In genomic region chr7:72879079-72879736, GRCh38 we compare ENCODE assay signal across 1 cellular context.
A peak's percentile ranks its signal among the peaks of the same experiment; 100 is the strongest.
TF ChIP-seq lines count a peak whose summit lies in the region.

No MANE protein-coding gene starts in this region.

TF ChIP-seq in HepG2, 621 proteins besides CTCF, POLR2A, EP300 and RAD21 (continued from another document and continues in another):
- TF ChIP-seq ZNF710 (CRISPR knock-in tag; IDR thresholded peaks at IDR 0.05; ENCODE audit: borderline replicate concordance) (peak; percentile 78; the same call in 1 of the 2 replicates), UBTF (CRISPR knock-in tag; IDR thresholded peaks at IDR 0.05) (peak; percentile 90), GFI1 (CRISPR knock-in tag; IDR thresholded peaks at IDR 0.05; ENCODE audit: borderline replicate concordance) (0 out of 2 replicates have a peak, but pooled peaks have one; percentile 28), HMG20B (CRISPR knock-in tag; conservative IDR thresholded peaks at IDR 0.05) (peak; percentile 95), HDAC1 (CRISPR knock-in tag; IDR thresholded peaks at IDR 0.05) (peak; percentile 35; the same call in 1 of the 2 replicates), MAX (IDR thresholded peaks at IDR 0.05) (peak; percentile 66), KAT8 (CRISPR knock-in tag; IDR thresholded peaks at IDR 0.05) (peak; percentile 87), SPEN (CRISPR knock-in tag; IDR thresholded peaks at IDR 0.05; ENCODE audit: low read depth) (peak; percentile 83), ZMAT3 (CRISPR knock-in tag; conservative IDR thresholded peaks at IDR 0.05) (peak; percentile 71; the same call in 1 of the 2 replicates), ZNF724P (CRISPR knock-in tag; IDR thresholded peaks at IDR 0.05; ENCODE audit: borderline replicate concordance) (peak; percentile 19; the same call in 1 of the 2 replicates), PHF5A (CRISPR knock-in tag; IDR thresholded peaks at IDR 0.05; ENCODE audit: low read depth, unreplicated experiment) (peak; percentile 23), MLX (CRISPR knock-in tag; IDR thresholded peaks at IDR 0.05) (0 out of 2 replicates have a peak, but pooled peaks have one; percentile 26), ZSCAN20 (CRISPR knock-in tag; IDR thresholded peaks at IDR 0.05; ENCODE audit: borderline replicate concordance) (0 out of 2 replicates have a peak, but pooled peaks have one; percentile 42), YEATS2 (CRISPR knock-in tag; IDR thresholded peaks at IDR 0.05; ENCODE audit: borderline replicate concordance) (peak; percentile 50; the same call in 1 of the 2 replicates), ZGPAT (CRISPR knock-in tag; IDR thresholded peaks at IDR 0.05) (peak; percentile 64; the same call in 1 of the 2 replicates), NFKBIZ (CRISPR knock-in tag; IDR thresholded peaks at IDR 0.05) (peak; percentile 35; the same call in 1 of the 2 replicates), FOXC1 (CRISPR knock-in tag; IDR thresholded peaks at IDR 0.05; ENCODE audit: borderline replicate concordance) (peak; percentile 63; the same call in 1 of the 2 replicates), BHLHE40 (IDR thresholded peaks at IDR 0.05; ENCODE audit: low read length) (peak; percentile 44; the same call in 1 of the 2 replicates), ZNF644 (CRISPR knock-in tag; IDR thresholded peaks at IDR 0.05; ENCODE audit: low read depth) (0 out of 2 replicates have a peak, but pooled peaks have one; percentile 15), ZNF501 (CRISPR knock-in tag; IDR thresholded peaks at IDR 0.05) (peak; percentile 45; the same call in 1 of the 2 replicates), GABPA (IDR thresholded peaks at IDR 0.05; ENCODE audit: low read depth, low read length) (peak; percentile 60), GABPA (CRISPR knock-in tag; IDR thresholded peaks at IDR 0.05; ENCODE audit: low read depth) (peak; percentile 86), ZNF3 (CRISPR knock-in tag; IDR thresholded peaks at IDR 0.05) (0 out of 2 replicates have a peak, but pooled peaks have one; percentile 51), HNF1B (CRISPR knock-in tag; IDR thresholded peaks at IDR 0.05) (peak; percentile 17; the same call in 1 of the 2 replicates), POGZ (CRISPR knock-in tag; IDR thresholded peaks at IDR 0.05) (0 out of 2 replicates have a peak, but pooled peaks have one; percentile 36), SALL2 (CRISPR knock-in tag; IDR thresholded peaks at IDR 0.05) (peak; percentile 18; the same call in 1 of the 2 replicates), GABPB1 (CRISPR knock-in tag; IDR thresholded peaks at IDR 0.05) (peak; percentile 93), HNRNPLL (IDR thresholded peaks at IDR 0.05; ENCODE audit: low read depth, low read length, poor library complexity, severe bottlenecking) (peak; percentile 90), KLF12 (CRISPR knock-in tag; IDR thresholded peaks at IDR 0.05; ENCODE audit: borderline replicate concordance) (0 out of 2 replicates have a peak, but pooled peaks have one; percentile 12), ZNF430 (CRISPR knock-in tag; IDR thresholded peaks at IDR 0.05) (0 out of 2 replicates have a peak, but pooled peaks have one; percentile 47), ZBTB25 (CRISPR knock-in tag; IDR thresholded peaks at IDR 0.05) (0 out of 2 replicates have a peak, but pooled peaks have one; percentile 12), TAF1 (CRISPR knock-in tag; IDR thresholded peaks at IDR 0.05) (peak; percentile 80), ZFP91 (CRISPR knock-in tag; IDR thresholded peaks at IDR 0.05; ENCODE audit: borderline replicate concordance) (peak; percentile 69; the same call in 1 of the 2 replicates), ZNF225 (CRISPR knock-in tag; IDR thresholded peaks at IDR 0.05) (0 out of 2 replicates have a peak, but pooled peaks have one; percentile 46), RFXAP (CRISPR knock-in tag; IDR thresholded peaks at IDR 0.05; ENCODE audit: borderline replicate concordance) (0 out of 2 replicates have a peak, but pooled peaks have one; percentile 11), SAP130 (CRISPR knock-in tag; IDR thresholded peaks at IDR 0.05; ENCODE audit: low read depth) (peak; percentile 72), GMEB2 (CRISPR knock-in tag; IDR thresholded peaks at IDR 0.05; ENCODE audit: low read depth) (peak; percentile 88), MED1 (CRISPR knock-in tag; IDR thresholded peaks at IDR 0.05) (peak; percentile 50), HNF4A (CRISPR knock-in tag; IDR thresholded peaks at IDR 0.05) (peak; percentile 22; the same call in 1 of the 2 replicates), KDM4B (CRISPR knock-in tag; IDR thresholded peaks at IDR 0.05) (0 out of 2 replicates have a peak, but pooled peaks have one; percentile 19), FOXA3 (CRISPR knock-in tag; IDR thresholded peaks at IDR 0.05) (0 out of 2 replicates have a peak, but pooled peaks have one; percentile 9), IRF2 (CRISPR knock-in tag; IDR thresholded peaks at IDR 0.05) (peak; percentile 70; the same call in 1 of the 2 replicates), ZBTB14 (CRISPR knock-in tag; IDR thresholded peaks at IDR 0.05) (peak; percentile 96), GATA4 (IDR thresholded peaks at IDR 0.05; ENCODE audit: borderline replicate concordance, low read depth) (peak; percentile 49; the same call in 1 of the 2 replicates), HMGXB4 (CRISPR knock-in tag; IDR thresholded peaks at IDR 0.05; ENCODE audit: borderline replicate concordance in 1 of 2, low read depth in 1 of 2) (peak; percentile 40 to 86; a peak in 3 of 4 replicates), ZNF670 (CRISPR knock-in tag; IDR thresholded peaks at IDR 0.05; ENCODE audit: borderline replicate concordance) (peak; percentile 39; the same call in 1 of the 2 replicates)
